ENCODE assay signal across 8 cellular contexts in the genomic region with DNA sequence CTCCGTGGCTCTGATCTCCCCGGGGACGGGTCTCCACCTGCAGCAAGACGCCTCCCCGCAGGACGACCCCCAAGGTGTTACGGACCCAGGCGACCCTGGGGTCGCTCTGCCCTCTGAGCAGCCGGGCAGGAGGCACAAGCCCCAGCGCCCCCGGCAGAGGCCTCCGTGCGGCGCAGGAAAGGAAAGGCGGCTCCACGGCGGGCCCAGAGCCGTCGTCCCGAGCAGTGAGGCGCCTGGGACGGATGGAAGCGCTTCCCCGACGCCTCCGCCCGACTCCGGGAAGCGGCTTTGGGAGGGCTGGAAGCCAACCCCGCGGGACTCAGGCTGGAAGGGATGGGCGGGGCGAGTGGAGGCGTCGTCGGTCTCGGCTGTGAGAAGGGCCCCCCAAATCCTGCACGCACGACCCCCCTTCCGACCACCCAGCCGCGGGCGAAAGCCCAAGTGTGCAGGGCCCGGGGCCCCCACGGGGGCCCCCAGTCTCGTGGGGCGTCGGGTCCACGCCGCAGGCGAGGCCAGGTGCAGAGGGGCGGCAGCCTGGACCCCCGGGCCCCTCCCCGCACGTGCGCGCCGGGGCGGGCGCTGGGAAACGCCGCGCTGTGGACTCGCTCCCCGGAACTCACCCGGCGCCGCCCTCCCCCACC. TPM values are rescaled to one million over a fixed set of nuclear protein-coding genes. Genes with fewer than 3 reads are reported as not detected.
A peak's percentile ranks its signal among the peaks of the same experiment; 100 is the strongest.
DNase-seq lines count a peak whose midpoint lies in the region; ATAC-seq and TF ChIP-seq lines count a peak whose summit lies in the region.

No MANE protein-coding gene starts in this region.

- CTCF ChIA-PET in CD8-positive, alpha-beta memory T cell (lab: Charles Lee): interaction anchor here (0.7 to 1.9 kb wide), 2 partner anchors 240 to 595 kb away, joined by 5 to 7 read pairs; no protein-coding TSS in a partner anchor

- no peaks in the 10 kb centered on the region for H3K36me3 ChIP-seq in CD8-positive, alpha-beta memory T cell (ENCODE audit: insufficient read depth, low read length)
- H3K36me3 ChIP-seq in hepatocyte (replicated peaks; ENCODE audit: insufficient read depth, low read depth) (no peaks in the 10 kb centered on the region), skeletal muscle satellite cell (ENCODE audit: insufficient read depth, low read length) (no peaks in the 10 kb centered on the region)

- 3% methylated on average over 41 of the region's 69 CpGs for WGBS in hepatocyte (ENCODE audit: low lambda C conversion rate, missing lambda C conversion rate)

- peaks cover 3 to 10% of the 10 kb centered on the region in 2 donors for H3K27me3 Mint-ChIP-seq in CD8-positive, alpha-beta memory T cell

- POLR2A ChIA-PET in CD8-positive, alpha-beta memory T cell (lab: Charles Lee): no interaction called here

- H3K36me3 Mint-ChIP-seq in CD8-positive, alpha-beta memory T cell: no peaks in the 10 kb centered on the region
- peaks cover 0 to 5% of the 10 kb centered on the region in 2 donors for H3K36me3 Mint-ChIP-seq in activated naive CD4-positive, alpha-beta T cell treated with anti-CD3 and anti-CD28 coated beads, Interleukin-2, amount 50 U/mL, for 72 hours

- no peak for TF ChIP-seq CTCF in hepatocyte (IDR thresholded peaks at IDR 0.05; ENCODE audit: poor library complexity)

- H3K9me3 Mint-ChIP-seq in CD8-positive, alpha-beta memory T cell: no peaks in the 10 kb centered on the region
- H3K9me3 Mint-ChIP-seq in activated naive CD4-positive, alpha-beta T cell treated with anti-CD3 and anti-CD28 coated beads, Interleukin-2, amount 50 U/mL, for 72 hours: no peaks in the 10 kb centered on the region

- no peaks in the 10 kb centered on the region for H3K9me3 ChIP-seq in CD8-positive, alpha-beta memory T cell (ENCODE audit: low read length)
- no peaks in the 10 kb centered on the region for H3K9me3 ChIP-seq in hepatocyte (ENCODE audit: low read depth)
- H3K9me3 ChIP-seq in skeletal muscle satellite cell (replicated peaks; ENCODE audit: low read length): no peaks in the 10 kb centered on the region

- no peak overlapping the region for H3K9ac ChIP-seq in skeletal muscle satellite cell (ENCODE audit: low read depth, low read length)

- DNase-seq in CD8-positive, alpha-beta memory T cell: peak in 2 of 5 donors; percentile 5 to 25
- DNase-seq in Jurkat, Clone E6-1 (ENCODE audit: low read depth, low spot score): no peak
- no peak for DNase-seq in activated naive CD4-positive, alpha-beta T cell treated with anti-CD3 and anti-CD28 coated beads, Interleukin-2, amount 50 U/mL, for 72 hours (ENCODE audit: low spot score in 2 of 2)
- DNase-seq in hepatocyte (ENCODE audit: low spot score): peak; percentile 74
- no peak for DNase-seq in NCI-H1436 treated with DMSO at 0.1 percent for 48 hours (lab: John Stamatoyannopoulos, UW)

- H3K27ac ChIP-seq in CD8-positive, alpha-beta memory T cell (ENCODE audit: low read depth, low read length): no peak overlapping the region
- no peak overlapping the region for H3K27ac ChIP-seq in hepatocyte

- no peaks in the 10 kb centered on the region for H3K9me2 ChIP-seq in hepatocyte (replicated peaks; ENCODE audit: insufficient read depth)

- peak overlapping the region; percentile 93 for H2AFZ ChIP-seq in hepatocyte

- peaks cover 6% of the 10 kb centered on the region for H3K4me1 ChIP-seq in CD8-positive, alpha-beta memory T cell (ENCODE audit: insufficient read depth, low read length)
- H3K4me1 ChIP-seq in hepatocyte (ENCODE audit: insufficient read depth) (peaks cover 30% of the 10 kb centered on the region), skeletal muscle satellite cell (ENCODE audit: control insufficient read depth, insufficient read depth, low read length) (peaks cover 7% of the 10 kb centered on the region)

- H3K27me3 ChIP-seq in CD8-positive, alpha-beta memory T cell (ENCODE audit: insufficient read depth, low read length, poor library complexity, severe bottlenecking): no peaks in the 10 kb centered on the region
- H3K27me3 ChIP-seq in hepatocyte (no peaks in the 10 kb centered on the region), skeletal muscle satellite cell (ENCODE audit: control insufficient read depth, insufficient read depth, low read length) (peaks cover 28% of the 10 kb centered on the region)

- H3K4me1 Mint-ChIP-seq in CD8-positive, alpha-beta memory T cell: peaks cover 18 to 23% (median 19%) of the 10 kb centered on the region in 3 donors

- H3K4me2 ChIP-seq in hepatocyte: peak overlapping the region; percentile 99
- H3K4me2 ChIP-seq in skeletal muscle satellite cell (ENCODE audit: low read length): peak overlapping the region; percentile 83

- H3K4me3 Mint-ChIP-seq in CD8-positive, alpha-beta memory T cell: peak overlapping the region in 6 of 7 donors; percentile 55 to 87 (median 68)

- H4K20me1 ChIP-seq in hepatocyte (ENCODE audit: insufficient read depth, poor library complexity, severe bottlenecking): no peaks in the 10 kb centered on the region

- H3K79me2 ChIP-seq in hepatocyte: no peaks in the 10 kb centered on the region

- no peak overlapping the region for H3K4me3 ChIP-seq in CD8-positive, alpha-beta memory T cell (ENCODE audit: low read length)
- H3K4me3 ChIP-seq in Jurkat, Clone E6-1 (ENCODE audit: low read length): peak overlapping the region; percentile 40
- H3K4me3 ChIP-seq in hepatocyte (peak overlapping the region; percentile 55), skeletal muscle satellite cell (ENCODE audit: low read length) (peak overlapping the region; percentile 55)

- ATAC-seq in activated naive CD4-positive, alpha-beta T cell treated with anti-CD3 and anti-CD28 coated beads, Interleukin-2, amount 50 U/mL, for 72 hours: peak; percentile 24 to 26
- no peak for ATAC-seq in HG03457 (IDR thresholded peaks at IDR 0.05; ENCODE audit: unreplicated experiment)
- no peak for ATAC-seq in HG03342 (IDR thresholded peaks at IDR 0.05; ENCODE audit: unreplicated experiment)

- no peak overlapping the region for H3K27ac Mint-ChIP-seq in CD8-positive, alpha-beta memory T cell
- no peak overlapping the region for H3K27ac Mint-ChIP-seq in activated naive CD4-positive, alpha-beta T cell treated with anti-CD3 and anti-CD28 coated beads, Interleukin-2, amount 50 U/mL, for 72 hours

RNA-seq across cellular contexts. Expression of gene RPH3AL, which starts 32.7 kb away (rescaled TPM):
- total RNA-seq in CD8-positive, alpha-beta memory T cell: 1 to 10 TPM in 1 of 2 experiments, under 1 TPM in 1; 0.91 to 2.0 TPM
- 3.7 TPM for polyA plus RNA-seq in CD8-positive, alpha-beta memory T cell
- polyA plus RNA-seq in Jurkat, Clone E6-1 (2012; ENCODE audit: insufficient read depth, insufficient read length): 6.2 TPM
- 1 to 10 TPM; 2.0 to 3.8 TPM for total RNA-seq in activated naive CD4-positive, alpha-beta T cell treated with anti-CD3 and anti-CD28 coated beads, Interleukin-2, amount 50 U/mL, for 72 hours
- 7.0 and 10.2 TPM in 2 replicates for total RNA-seq in hepatocyte
- 7.6 and 12.0 TPM in 2 replicates for polyA plus RNA-seq in hepatocyte
- total RNA-seq in skeletal muscle satellite cell (2012; rRNA removed): 1.8 and 3.5 TPM in 2 replicates

Comparison
In these comparisons a context has a peak if more than half of its experiments do, and no peak if none do; other contexts are left out.
1. ATAC-seq: peak in activated naive CD4-positive, alpha-beta T cell treated with anti-CD3 and anti-CD28 coated beads, Interleukin-2, amount 50 U/mL, for 72 hours (2 of 2); none in HG03457 (single experiment) and HG03342 (single experiment).